ENCODE assay signal across 15 cellular contexts in the genomic region with DNA sequence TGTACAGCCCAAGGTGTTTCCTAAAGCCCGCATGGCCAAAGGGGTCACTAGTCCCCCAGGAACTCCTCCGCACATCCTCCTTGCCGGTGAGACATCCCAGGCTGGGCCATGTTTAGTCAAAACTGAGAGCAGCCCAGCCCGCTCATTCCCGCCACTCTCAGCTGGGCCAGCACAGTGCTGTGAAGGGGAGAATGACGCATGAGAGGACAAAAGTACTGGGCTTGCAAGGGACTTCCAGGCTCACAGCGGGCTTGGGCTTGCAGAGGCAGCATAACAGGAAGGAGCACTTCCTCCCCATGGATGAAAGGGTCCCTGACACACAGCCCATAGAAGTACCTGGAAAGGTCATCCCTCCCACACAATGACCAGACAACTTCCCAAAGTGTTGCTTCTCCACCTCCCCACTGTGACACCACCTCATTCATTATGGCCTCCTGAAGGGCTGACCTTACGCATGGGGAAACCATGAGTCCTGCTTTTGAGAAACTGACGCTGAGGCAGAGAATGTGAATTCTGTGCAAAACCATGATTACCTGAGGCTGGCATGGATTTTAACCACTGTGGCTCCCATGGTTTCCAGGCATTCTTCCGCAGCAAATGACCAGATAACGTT. TPM values are rescaled to one million over a fixed set of nuclear protein-coding genes. Genes with fewer than 3 reads are reported as not detected.
DNase-seq lines count a peak whose midpoint lies in the region; ATAC-seq, FAIRE-seq and TF ChIP-seq lines count a peak whose summit lies in the region.
"Had no signal": no experiment of that assay in that cellular context is flagged by ENCODE, and none has a peak within 500 bp of the region (broad histone marks: within the 10 kb centered on the region; RNA-seq: fewer than 3 reads in every experiment).

No MANE protein-coding gene starts in this region.

- 2% methylated on average over 8 of the region's 11 CpGs for WGBS in K562 (ENCODE audit: insufficient coverage, low coverage, missing lambda C conversion rate)
- WGBS in stomach, 5 donors = 83 to 92% (median 84%) methylated on average over 8 to 11 of the region's 11 CpGs

- H3K4me2 ChIP-seq in K562 (ENCODE audit: insufficient read depth, low read length) = no peak overlapping the region

- H3K9me1 ChIP-seq in K562 (ENCODE audit: control insufficient read depth, insufficient read depth, low read length) = no peaks in the 10 kb centered on the region

- in situ Hi-C loops in K562 (cut with MboI) = no loop called here

- ATAC-seq in K562 (no peak; the same call in 1 of the 3 replicates), HG02623 (IDR thresholded peaks at IDR 0.05; ENCODE audit: unreplicated experiment) (no peak)

- H3K9me3 ChIP-seq in K562 (replicated peaks; ENCODE audit: control insufficient read depth, insufficient read depth, low read depth, low read length) (no peaks in the 10 kb centered on the region), stomach (no peaks in the 10 kb centered on the region), colonic mucosa (no peaks in the 10 kb centered on the region)
- H3K9me3 ChIP-seq: HAP-1 had no signal

- H3K9ac ChIP-seq in K562 (ENCODE audit: insufficient read depth in 1 of 2, low read depth in 2 of 2, low read length in 2 of 2) = no peak overlapping the region
- H3K9ac ChIP-seq in colonic mucosa (ENCODE audit: low read depth in 2 of 2, low read length in 2 of 2) = no peak overlapping the region

- no peak overlapping the region for H3K4me3 ChIP-seq in K562
- H3K4me3 ChIP-seq in stomach = no peak overlapping the region
- H3K4me3 ChIP-seq in colonic mucosa = no peak overlapping the region
- H3K4me3 ChIP-seq: HAP-1 had no signal

- H3K79me2 ChIP-seq in K562 (ENCODE audit: control insufficient read depth, insufficient read depth, low read length) = no peaks in the 10 kb centered on the region

- H3K27me3 ChIP-seq in K562 (ENCODE audit: control insufficient read depth in 2 of 2, insufficient read depth in 2 of 2, low read length in 2 of 2) (no peaks in the 10 kb centered on the region; a peak in 1 of 5 replicates), stomach (no peaks in the 10 kb centered on the region), colonic mucosa (no peaks in the 10 kb centered on the region)

- DNase-seq in activated CD4-positive, alpha-beta T cell treated with anti-CD3 and anti-CD28 coated beads for 48 hours = peak; percentile 49
- no peak for DNase-seq in activated CD4-positive, alpha-beta T cell treated with anti-CD3 and anti-CD28 coated beads for 4 hours
- DNase-seq in K562 (ENCODE audit: extremely low read depth in 1 of 4, low spot score in 3 of 4) = no peak
- peak; percentile 49 for DNase-seq in left kidney (ENCODE audit: low read depth, low spot score)
- no peak for DNase-seq in stomach
- no peak for DNase-seq in NOMO-1 (lab: John Stamatoyannopoulos, UW; ENCODE audit: unreplicated experiment in 2 of 2)
- DNase-seq in colonic mucosa = no peak
- DNase-seq: activated CD8-positive, alpha-beta memory T cell treated with anti-CD3 and anti-CD28 coated beads, Interleukin-2, amount 50 U/mL, for 4 hours; DMS 273 treated with DMSO at 0.1 percent for 48 hours; erythroblast; KG1; NCI-H2081 treated with DMSO at 0.1 percent for 48 hours; stimulated activated naive CD4-positive, alpha-beta T cell had no signal

- CTCF ChIA-PET in K562 (lab: Yijun Ruan, JAX; ENCODE audit: low intra/inter-chr PET ratio) = no interaction called here

- no peaks in the 10 kb centered on the region; the same call in 1 of the 2 replicates for H4K20me1 ChIP-seq in K562 (replicated peaks; ENCODE audit: control insufficient read depth, insufficient read depth, low read length)

- TF ChIP-seq POLR2A in K562 (conservative IDR thresholded peaks at IDR 0.05) (no peak), stomach (IDR thresholded peaks at IDR 0.05) (no peak)

- FAIRE-seq in K562 (lab: Jason Lieb, UNC) = no peak

- H3K36me3 ChIP-seq in K562 (ENCODE audit: control insufficient read depth, insufficient read depth, low read length) (no peaks in the 10 kb centered on the region), stomach (no peaks in the 10 kb centered on the region), colonic mucosa (no peaks in the 10 kb centered on the region)
- H3K36me3 ChIP-seq: HAP-1 had no signal

- no peaks in the 10 kb centered on the region for H3K4me1 ChIP-seq in K562 (replicated peaks in 1 of 2; ENCODE audit: control insufficient read depth in 2 of 2, insufficient read depth in 2 of 2, low read length in 2 of 2)
- peaks cover 0 to 9% (median 0%) of the 10 kb centered on the region in 4 donors for H3K4me1 ChIP-seq in stomach
- peaks cover 7% of the 10 kb centered on the region for H3K4me1 ChIP-seq in colonic mucosa
- H3K4me1 ChIP-seq: HAP-1 had no signal

- no peak overlapping the region for H2AFZ ChIP-seq in K562 (ENCODE audit: low read depth, low read length)

- TF ChIP-seq EP300 in K562 (IDR thresholded peaks at IDR 0.05; ENCODE audit: low read length) = no peak
- TF ChIP-seq EP300 in stomach (IDR thresholded peaks at IDR 0.05) = no peak

- POLR2A ChIA-PET in K562 (lab: Yijun Ruan, JAX) = interaction anchor here (0.7 kb wide), 1 partner anchor 28 kb away, joined by 3 read pairs; no protein-coding TSS in a partner anchor

- intact Hi-C loops in K562 (cut with micrococcal nuclease) = no loop called here
- intact Hi-C loops in stomach (cut with DNase I; ENCODE audit: low total_unique reads) = no loop called here
- intact Hi-C loops in colonic mucosa (cut with DNase I) = no loop called here

- H3K27ac ChIP-seq in K562 (ENCODE audit: extremely low read depth, low read depth, low read length) (no peak overlapping the region), stomach (peak overlapping the region in 3 of 5 donors; percentile 26 to 41 (median 39)), colonic mucosa (no peak overlapping the region)

- TF ChIP-seq CTCF in K562 (IDR thresholded peaks at IDR 0.05 in 2 of 3, conservative IDR thresholded peaks at IDR 0.05 in 1 of 3; ENCODE audit: insufficient read depth in 2 of 3, low read depth in 1 of 3, low read length in 3 of 3) = no peak
- no peak for TF ChIP-seq CTCF in stomach (IDR thresholded peaks at IDR 0.05)
- TF ChIP-seq CTCF in colonic mucosa (IDR thresholded peaks at IDR 0.05) = no peak

- no TSS peak for BruUV-seq in K562 (replicated peaks; lab: Mats Ljungman, UMichigan)

- TF ChIP-seq RAD21 in K562 (CRISPR knock-in tag; conservative IDR thresholded peaks at IDR 0.05 in 1 of 2, IDR thresholded peaks at IDR 0.05 in 1 of 2) = no peak

TF ChIP-seq in K562, 482 proteins besides CTCF, POLR2A, EP300 and RAD21:
- TF ChIP-seq, protein P1, sequence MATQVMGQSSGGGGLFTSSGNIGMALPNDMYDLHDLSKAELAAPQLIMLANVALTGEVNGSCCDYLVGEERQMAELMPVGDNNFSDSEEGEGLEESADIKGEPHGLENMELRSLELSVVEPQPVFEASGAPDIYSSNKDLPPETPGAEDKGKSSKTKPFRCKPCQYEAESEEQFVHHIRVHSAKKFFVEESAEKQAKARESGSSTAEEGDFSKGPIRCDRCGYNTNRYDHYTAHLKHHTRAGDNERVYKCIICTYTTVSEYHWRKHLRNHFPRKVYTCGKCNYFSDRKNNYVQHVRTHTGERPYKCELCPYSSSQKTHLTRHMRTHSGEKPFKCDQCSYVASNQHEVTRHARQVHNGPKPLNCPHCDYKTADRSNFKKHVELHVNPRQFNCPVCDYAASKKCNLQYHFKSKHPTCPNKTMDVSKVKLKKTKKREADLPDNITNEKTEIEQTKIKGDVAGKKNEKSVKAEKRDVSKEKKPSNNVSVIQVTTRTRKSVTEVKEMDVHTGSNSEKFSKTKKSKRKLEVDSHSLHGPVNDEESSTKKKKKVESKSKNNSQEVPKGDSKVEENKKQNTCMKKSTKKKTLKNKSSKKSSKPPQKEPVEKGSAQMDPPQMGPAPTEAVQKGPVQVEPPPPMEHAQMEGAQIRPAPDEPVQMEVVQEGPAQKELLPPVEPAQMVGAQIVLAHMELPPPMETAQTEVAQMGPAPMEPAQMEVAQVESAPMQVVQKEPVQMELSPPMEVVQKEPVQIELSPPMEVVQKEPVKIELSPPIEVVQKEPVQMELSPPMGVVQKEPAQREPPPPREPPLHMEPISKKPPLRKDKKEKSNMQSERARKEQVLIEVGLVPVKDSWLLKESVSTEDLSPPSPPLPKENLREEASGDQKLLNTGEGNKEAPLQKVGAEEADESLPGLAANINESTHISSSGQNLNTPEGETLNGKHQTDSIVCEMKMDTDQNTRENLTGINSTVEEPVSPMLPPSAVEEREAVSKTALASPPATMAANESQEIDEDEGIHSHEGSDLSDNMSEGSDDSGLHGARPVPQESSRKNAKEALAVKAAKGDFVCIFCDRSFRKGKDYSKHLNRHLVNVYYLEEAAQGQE (CRISPR knock-in tag; IDR thresholded peaks at IDR 0.05; ENCODE audit: low read depth) = no peak
- TF ChIP-seq TCF3 (CRISPR knock-in tag; IDR thresholded peaks at IDR 0.05) = no peak
- TF ChIP-seq ZNF695 (CRISPR knock-in tag; IDR thresholded peaks at IDR 0.05) = peak; percentile 28; the same call in 1 of the 2 replicates
- no peak for TF ChIP-seq GABPB1 (CRISPR knock-in tag; IDR thresholded peaks at IDR 0.05)

RNA-seq across cellular contexts. Expression of a gene that starts 19.1 kb away (rescaled TPM):
- total RNA-seq in K562 (2011; cell fraction: chromatin; rRNA removed; ENCODE audit: low replicate concordance) = not detected in 2 replicates
- total RNA-seq in K562 (2011; cell fraction: nucleolus; rRNA removed) = not detected in 2 replicates
- total RNA-seq in K562 (2011; cell fraction: nucleoplasm; rRNA removed) = not detected in 2 replicates
- total RNA-seq in K562 (2014; rRNA removed) = 0.16 and 0.23 TPM in 2 replicates
- total RNA-seq in K562 (2014; rRNA removed; fragmentation: Illumina TruSeq; extraction: Trizol) = 0.33 and 0.38 TPM in 2 replicates
- total RNA-seq in K562 (2015; rRNA removed; fragmentation: Illumina TruSeq; extraction: Trizol) = 0.15 and 0.25 TPM in 2 replicates
- 1.4 and 1.6 TPM in 2 replicates for total RNA-seq in K562 (2021)
- 0.03 and 0.13 TPM in 2 replicates for polyA plus RNA-seq in K562 (2011; rRNA removed)
- 0.16 TPM in 1 of 2 replicates, not detected in the other for polyA plus RNA-seq in K562 (2011; cell fraction: cytosol; rRNA removed)
- 0.03 and 0.06 TPM in 2 replicates for polyA plus RNA-seq in K562 (2011; cell fraction: nucleus; rRNA removed)
- polyA plus RNA-seq in K562 (2012) = 1.0 and 11.5 TPM in 2 replicates
- 0.50 and 0.54 TPM in 2 replicates for polyA plus RNA-seq in K562 (2014; fragmentation: Illumina TruSeq; extraction: Trizol)
- polyA plus RNA-seq in K562 (2014; fragmentation: Nextera tagmentation; extraction: Ambion mirVana) = under 1 TPM; 0.04 to 0.11 TPM
- polyA plus RNA-seq in K562 (2014; rRNA removed) = 0.18 and 0.21 TPM in 2 replicates
- 0.14 TPM in 1 of 2 replicates, not detected in the other for polyA minus RNA-seq in K562 (2011; rRNA and poly(A)+ RNA removed)
- polyA minus RNA-seq in K562 (2011; cell fraction: cytosol; rRNA and poly(A)+ RNA removed) = not detected in 2 replicates
- not detected in 2 replicates for polyA minus RNA-seq in K562 (2011; cell fraction: nucleus; rRNA and poly(A)+ RNA removed)
- 10 to 100 TPM in 4 of 5 donors, 1 to 10 TPM in 1; 8.8 to 72.5 (median 24.6) TPM for total RNA-seq in stomach
- 10 to 100 TPM in 2 of 3 donors, 1 to 10 TPM in 1; 7.0 to 35.4 (median 20.4) TPM for polyA plus RNA-seq in stomach
- 10 to 100 TPM; 19.3 to 37.6 TPM for total RNA-seq in colonic mucosa

Comparison
In these comparisons a context has a peak if more than half of its experiments do, and no peak if none do; other contexts are left out.
1. DNase-seq: peak in activated CD4-positive, alpha-beta T cell treated with anti-CD3 and anti-CD28 coated beads for 48 hours (single experiment) and left kidney (single experiment); none in activated CD4-positive, alpha-beta T cell treated with anti-CD3 and anti-CD28 coated beads for 4 hours (0 of 2), K562 (0 of 4), stomach (single experiment), NOMO-1 (0 of 2) and colonic mucosa (single experiment).
2. H3K27ac ChIP-seq: peak in stomach (3 of 5); none in K562 (single experiment) and colonic mucosa (single experiment).